1 cellular context compared by ENCODE assay signal in genomic region chr4:70705146-70705855, GRCh38.
TF ChIP-seq lines count a peak whose summit lies in the region.

No MANE protein-coding gene starts in this region.

TF ChIP-seq in HepG2, 621 proteins besides CTCF, POLR2A, EP300 and RAD21 (continued from another document and continues in another):
- TF ChIP-seq HBP1 (CRISPR knock-in tag; IDR thresholded peaks at IDR 0.05; ENCODE audit: low read depth) = no peak
- TF ChIP-seq ZNF605 (CRISPR knock-in tag; IDR thresholded peaks at IDR 0.05) = no peak; the same call in 1 of the 2 replicates
- TF ChIP-seq NFKB2 (CRISPR knock-in tag; IDR thresholded peaks at IDR 0.05; ENCODE audit: borderline replicate concordance) = peak; percentile 88; the same call in 1 of the 2 replicates
- peak; percentile 36; the same call in 1 of the 2 replicates for TF ChIP-seq ZNF547 (CRISPR knock-in tag; IDR thresholded peaks at IDR 0.05)
- no peak for TF ChIP-seq ZNF883 (CRISPR knock-in tag; IDR thresholded peaks at IDR 0.05; ENCODE audit: not compliant biosample characterization)
- TF ChIP-seq ZNF589 (CRISPR knock-in tag; conservative IDR thresholded peaks at IDR 0.05) = no peak; the same call in 1 of the 2 replicates
- TF ChIP-seq ZNF256 (CRISPR knock-in tag; conservative IDR thresholded peaks at IDR 0.05) = no peak
- TF ChIP-seq, protein P1, sequence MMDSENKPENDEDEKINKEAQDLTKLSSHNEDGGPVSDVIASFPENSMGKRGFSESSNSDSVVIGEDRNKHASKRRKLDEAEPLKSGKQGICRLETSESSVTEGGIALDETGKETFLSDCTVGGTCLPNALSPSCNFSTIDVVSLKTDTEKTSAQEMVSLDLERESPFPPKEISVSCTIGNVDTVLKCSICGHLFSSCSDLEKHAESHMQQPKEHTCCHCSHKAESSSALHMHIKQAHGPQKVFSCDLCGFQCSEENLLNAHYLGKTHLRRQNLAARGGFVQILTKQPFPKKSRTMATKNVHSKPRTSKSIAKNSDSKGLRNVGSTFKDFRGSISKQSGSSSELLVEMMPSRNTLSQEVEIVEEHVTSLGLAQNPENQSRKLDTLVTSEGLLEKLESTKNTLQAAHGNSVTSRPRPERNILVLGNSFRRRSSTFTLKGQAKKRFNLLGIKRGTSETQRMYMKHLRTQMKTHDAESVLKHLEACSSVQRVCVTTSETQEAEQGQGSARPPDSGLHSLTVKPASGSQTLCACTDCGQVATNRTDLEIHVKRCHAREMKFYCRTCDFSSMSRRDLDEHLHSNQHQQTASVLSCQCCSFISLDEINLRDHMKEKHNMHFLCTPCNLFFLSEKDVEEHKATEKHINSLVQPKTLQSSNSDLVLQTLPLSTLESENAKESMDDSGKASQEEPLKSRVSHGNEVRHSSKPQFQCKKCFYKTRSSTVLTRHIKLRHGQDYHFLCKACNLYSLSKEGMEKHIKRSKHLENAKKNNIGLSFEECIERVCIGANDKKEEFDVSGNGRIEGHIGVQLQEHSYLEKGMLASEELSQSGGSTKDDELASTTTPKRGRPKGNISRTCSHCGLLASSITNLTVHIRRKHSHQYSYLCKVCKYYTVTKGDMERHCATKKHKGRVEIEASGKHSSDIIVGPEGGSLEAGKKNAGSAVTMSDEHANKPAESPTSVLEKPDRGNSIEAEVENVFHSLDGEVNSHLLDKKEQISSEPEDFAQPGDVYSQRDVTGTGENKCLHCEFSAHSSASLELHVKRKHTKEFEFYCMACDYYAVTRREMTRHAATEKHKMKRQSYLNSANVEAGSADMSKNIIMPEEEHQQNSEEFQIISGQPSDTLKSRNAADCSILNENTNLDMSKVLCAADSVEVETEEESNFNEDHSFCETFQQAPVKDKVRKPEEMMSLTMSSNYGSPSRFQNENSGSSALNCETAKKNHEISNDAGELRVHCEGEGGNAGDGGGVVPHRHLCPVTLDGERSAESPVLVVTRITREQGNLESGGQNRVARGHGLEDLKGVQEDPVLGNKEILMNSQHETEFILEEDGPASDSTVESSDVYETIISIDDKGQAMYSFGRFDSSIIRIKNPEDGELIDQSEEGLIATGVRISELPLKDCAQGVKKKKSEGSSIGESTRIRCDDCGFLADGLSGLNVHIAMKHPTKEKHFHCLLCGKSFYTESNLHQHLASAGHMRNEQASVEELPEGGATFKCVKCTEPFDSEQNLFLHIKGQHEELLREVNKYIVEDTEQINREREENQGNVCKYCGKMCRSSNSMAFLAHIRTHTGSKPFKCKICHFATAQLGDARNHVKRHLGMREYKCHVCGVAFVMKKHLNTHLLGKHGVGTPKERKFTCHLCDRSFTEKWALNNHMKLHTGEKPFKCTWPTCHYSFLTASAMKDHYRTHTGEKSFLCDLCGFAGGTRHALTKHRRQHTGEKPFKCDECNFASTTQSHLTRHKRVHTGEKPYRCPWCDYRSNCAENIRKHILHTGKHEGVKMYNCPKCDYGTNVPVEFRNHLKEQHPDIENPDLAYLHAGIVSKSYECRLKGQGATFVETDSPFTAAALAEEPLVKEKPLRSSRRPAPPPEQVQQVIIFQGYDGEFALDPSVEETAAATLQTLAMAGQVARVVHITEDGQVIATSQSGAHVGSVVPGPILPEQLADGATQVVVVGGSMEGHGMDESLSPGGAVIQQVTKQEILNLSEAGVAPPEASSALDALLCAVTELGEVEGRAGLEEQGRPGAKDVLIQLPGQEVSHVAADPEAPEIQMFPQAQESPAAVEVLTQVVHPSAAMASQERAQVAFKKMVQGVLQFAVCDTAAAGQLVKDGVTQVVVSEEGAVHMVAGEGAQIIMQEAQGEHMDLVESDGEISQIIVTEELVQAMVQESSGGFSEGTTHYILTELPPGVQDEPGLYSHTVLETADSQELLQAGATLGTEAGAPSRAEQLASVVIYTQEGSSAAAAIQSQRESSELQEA (CRISPR knock-in tag; IDR thresholded peaks at IDR 0.05; ENCODE audit: not compliant biosample characterization) = peak; percentile 65
- TF ChIP-seq PRDM15 (CRISPR knock-in tag; IDR thresholded peaks at IDR 0.05) = peak; percentile 20
- TF ChIP-seq ZSCAN30 (CRISPR knock-in tag; IDR thresholded peaks at IDR 0.05) = no peak
- TF ChIP-seq HOXD1 (CRISPR knock-in tag; IDR thresholded peaks at IDR 0.05) = peak; percentile 64; the same call in 1 of the 2 replicates
- no peak for TF ChIP-seq GPBP1L1 (CRISPR knock-in tag; IDR thresholded peaks at IDR 0.05)
- TF ChIP-seq ZNF780A (CRISPR knock-in tag; IDR thresholded peaks at IDR 0.05) = peak; percentile 46; the same call in 1 of the 2 replicates
- TF ChIP-seq MBNL3 (CRISPR knock-in tag; conservative IDR thresholded peaks at IDR 0.05) = no peak
- TF ChIP-seq BCL6 (CRISPR knock-in tag; IDR thresholded peaks at IDR 0.05) = 0 out of 2 replicates have a peak, but pooled peaks have one; percentile 44
- no peak for TF ChIP-seq ZNF362 (CRISPR knock-in tag; IDR thresholded peaks at IDR 0.05; ENCODE audit: borderline replicate concordance)
- no peak for TF ChIP-seq ZSCAN29 (CRISPR knock-in tag; conservative IDR thresholded peaks at IDR 0.05)
- TF ChIP-seq, protein P2, sequence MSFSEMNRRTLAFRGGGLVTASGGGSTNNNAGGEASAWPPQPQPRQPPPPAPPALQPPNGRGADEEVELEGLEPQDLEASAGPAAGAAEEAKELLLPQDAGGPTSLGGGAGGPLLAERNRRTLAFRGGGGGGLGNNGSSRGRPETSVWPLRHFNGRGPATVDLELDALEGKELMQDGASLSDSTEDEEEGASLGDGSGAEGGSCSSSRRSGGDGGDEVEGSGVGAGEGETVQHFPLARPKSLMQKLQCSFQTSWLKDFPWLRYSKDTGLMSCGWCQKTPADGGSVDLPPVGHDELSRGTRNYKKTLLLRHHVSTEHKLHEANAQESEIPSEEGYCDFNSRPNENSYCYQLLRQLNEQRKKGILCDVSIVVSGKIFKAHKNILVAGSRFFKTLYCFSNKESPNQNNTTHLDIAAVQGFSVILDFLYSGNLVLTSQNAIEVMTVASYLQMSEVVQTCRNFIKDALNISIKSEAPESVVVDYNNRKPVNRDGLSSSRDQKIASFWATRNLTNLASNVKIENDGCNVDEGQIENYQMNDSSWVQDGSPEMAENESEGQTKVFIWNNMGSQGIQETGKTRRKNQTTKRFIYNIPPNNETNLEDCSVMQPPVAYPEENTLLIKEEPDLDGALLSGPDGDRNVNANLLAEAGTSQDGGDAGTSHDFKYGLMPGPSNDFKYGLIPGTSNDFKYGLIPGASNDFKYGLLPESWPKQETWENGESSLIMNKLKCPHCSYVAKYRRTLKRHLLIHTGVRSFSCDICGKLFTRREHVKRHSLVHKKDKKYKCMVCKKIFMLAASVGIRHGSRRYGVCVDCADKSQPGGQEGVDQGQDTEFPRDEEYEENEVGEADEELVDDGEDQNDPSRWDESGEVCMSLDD (CRISPR knock-in tag; IDR thresholded peaks at IDR 0.05; ENCODE audit: borderline replicate concordance) = no peak; the same call in 1 of the 2 replicates
- TF ChIP-seq SP5 (CRISPR knock-in tag; IDR thresholded peaks at IDR 0.05; ENCODE audit: borderline replicate concordance, low read depth) = no peak; the same call in 1 of the 2 replicates
- TF ChIP-seq IRF1 (CRISPR knock-in tag; IDR thresholded peaks at IDR 0.05; ENCODE audit: low read depth) = no peak
- TF ChIP-seq, protein P3, sequence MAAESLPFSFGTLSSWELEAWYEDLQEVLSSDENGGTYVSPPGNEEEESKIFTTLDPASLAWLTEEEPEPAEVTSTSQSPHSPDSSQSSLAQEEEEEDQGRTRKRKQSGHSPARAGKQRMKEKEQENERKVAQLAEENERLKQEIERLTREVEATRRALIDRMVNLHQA (CRISPR knock-in tag; IDR thresholded peaks at IDR 0.05) = no peak
- TF ChIP-seq ZNF18 (CRISPR knock-in tag; IDR thresholded peaks at IDR 0.05; ENCODE audit: insufficient replicate concordance) = no peak
- no peak for TF ChIP-seq ZNF136 (CRISPR knock-in tag; IDR thresholded peaks at IDR 0.05; ENCODE audit: low read depth)
- no peak for TF ChIP-seq SNAI1 (CRISPR knock-in tag; IDR thresholded peaks at IDR 0.05; ENCODE audit: borderline replicate concordance)
- TF ChIP-seq ISX (CRISPR knock-in tag; conservative IDR thresholded peaks at IDR 0.05) = no peak
- no peak for TF ChIP-seq SIX4 (CRISPR knock-in tag; IDR thresholded peaks at IDR 0.05)
- no peak for TF ChIP-seq HNRNPL (IDR thresholded peaks at IDR 0.05; ENCODE audit: low read depth, low read length)
- TF ChIP-seq, protein P4, sequence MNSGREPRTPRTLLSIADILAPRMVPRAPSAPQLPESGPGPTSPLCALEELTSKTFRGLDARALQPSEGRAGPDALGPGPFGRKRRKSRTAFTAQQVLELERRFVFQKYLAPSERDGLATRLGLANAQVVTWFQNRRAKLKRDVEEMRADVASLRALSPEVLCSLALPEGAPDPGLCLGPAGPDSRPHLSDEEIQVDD (CRISPR knock-in tag; IDR thresholded peaks at IDR 0.05; ENCODE audit: borderline replicate concordance) = no peak
- TF ChIP-seq ZNF879 (CRISPR knock-in tag; IDR thresholded peaks at IDR 0.05) = 0 out of 2 replicates have a peak, but pooled peaks have one; percentile 72
- TF ChIP-seq ZFAT (CRISPR knock-in tag; conservative IDR thresholded peaks at IDR 0.05) = 0 out of 2 replicates have a peak, but pooled peaks have one; percentile 42
- no peak for TF ChIP-seq HNF4G (IDR thresholded peaks at IDR 0.05; ENCODE audit: borderline replicate concordance, low read depth, low read length)
- TF ChIP-seq HNF4G (CRISPR knock-in tag; IDR thresholded peaks at IDR 0.05; ENCODE audit: borderline replicate concordance, low read depth) = 0 out of 2 replicates have a peak, but pooled peaks have one; percentile 33
- peak; percentile 15 for TF ChIP-seq SKI (IDR thresholded peaks at IDR 0.05; ENCODE audit: partially characterized antibody)
- no peak for TF ChIP-seq SOX13 (IDR thresholded peaks at IDR 0.05)
- no peak for TF ChIP-seq SOX13 (CRISPR knock-in tag; conservative IDR thresholded peaks at IDR 0.05 in 1 of 2, IDR thresholded peaks at IDR 0.05 in 1 of 2)
- TF ChIP-seq XRCC5 (optimal IDR thresholded peaks at IDR 0.05; ENCODE audit: low read length) = peak; percentile 28
- peak; percentile 70 for TF ChIP-seq POLR2G (IDR thresholded peaks at IDR 0.05; ENCODE audit: low read depth, low read length)
